Comparison of ENCODE assay signal across 9 cellular contexts in genomic region chr5:151063136-151063544, GRCh38. TPM values are rescaled to one million over a fixed set of nuclear protein-coding genes. Genes with fewer than 3 reads are reported as not detected.
DNase-seq lines count a peak whose midpoint lies in the region; ATAC-seq, FAIRE-seq and TF ChIP-seq lines count a peak whose summit lies in the region.
"Had no signal": no experiment of that assay in that cellular context is flagged by ENCODE, and none has a peak within 500 bp of the region (broad histone marks: within the 10 kb centered on the region; RNA-seq: fewer than 3 reads in every experiment).

No MANE protein-coding gene starts in this region.

- no peak overlapping the region for H2AFZ ChIP-seq in HCT116 (ENCODE audit: low read depth, low read length, poor library complexity, severe bottlenecking)

- 0 out of 2 replicates have a peak, but pooled peaks cover 3% of the 10 kb centered on the region for H3K79me2 ChIP-seq in HCT116 (ENCODE audit: insufficient read depth, low read length)

- POLR2A ChIA-PET in HCT116 (lab: Charles Lee): no interaction called here

- CTCF ChIA-PET in HCT116 (lab: Charles Lee): interaction anchor here (1.4 to 1.5 kb wide), 2 partner anchors 11 to 15 kb away, joined by 3 to 5 read pairs; no protein-coding TSS in a partner anchor

- no peaks in the 10 kb centered on the region for H3K27me3 ChIP-seq in HCT116 (ENCODE audit: insufficient read depth, low read length)
- no peaks in the 10 kb centered on the region for H3K27me3 ChIP-seq in small intestine (ENCODE audit: control insufficient read depth in 2 of 2, insufficient read depth in 2 of 2, low read length in 2 of 2)

- peak overlapping the region; percentile 31 for H3K9ac ChIP-seq in HCT116 (ENCODE audit: low read length)

- H3K36me3 ChIP-seq in HCT116 (ENCODE audit: control insufficient read depth in 1 of 2, insufficient read depth in 2 of 2, low read length in 2 of 2) (peaks cover 4 to 14% of the 10 kb centered on the region in 2 experiments; a peak in 2 of 4 replicates), small intestine (ENCODE audit: control insufficient read depth in 2 of 2, insufficient read depth in 2 of 2, low read length in 2 of 2) (peaks cover 9 to 28% of the 10 kb centered on the region in 2 donors)

- peak; percentile 72 for ATAC-seq in HCT116
- no peak for ATAC-seq in T-helper 17 cell
- no peak for ATAC-seq in HG03097 (IDR thresholded peaks at IDR 0.05; ENCODE audit: low FRiP score, unreplicated experiment)
- no peak for ATAC-seq in GM19452 (IDR thresholded peaks at IDR 0.05; ENCODE audit: unreplicated experiment)
- ATAC-seq in HG03196 (IDR thresholded peaks at IDR 0.05; ENCODE audit: unreplicated experiment): no peak

- no peak for TF ChIP-seq POLR2A in HCT116 (IDR thresholded peaks at IDR 0.05; ENCODE audit: borderline replicate concordance, extremely low read depth, insufficient read depth, insufficient read length)

- H3K4me3 ChIP-seq in HCT116 (replicated peaks in 1 of 2; ENCODE audit: low read depth in 1 of 2, low read length in 2 of 2) (peak overlapping the region in 1 of 2 experiments; percentile 32; a peak in 1 of 4 replicates), foreskin fibroblast (ENCODE audit: low read depth in 1 of 2, low read length in 2 of 2) (no peak overlapping the region), small intestine (ENCODE audit: low read depth in 1 of 2, low read length in 2 of 2) (no peak overlapping the region)

- WGBS in small intestine, 3 donors: 77 to 80% (median 78%) methylated on average over 5 of the region's 5 CpGs

- no peak overlapping the region for H3K27ac ChIP-seq in HCT116 (ENCODE audit: low read depth, low read length)
- H3K27ac ChIP-seq in small intestine (ENCODE audit: low read depth in 1 of 2, low read length in 1 of 2): peak overlapping the region; percentile 63 to 94

- BruUV-seq in HCT116 (replicated peaks; lab: Mats Ljungman, UMichigan): no TSS peak

- peaks cover 3% of the 10 kb centered on the region for H3K36me3 Mint-ChIP-seq in T-helper 17 cell (ENCODE audit: low read depth)

- DNase-seq in HCT116 (ENCODE audit: low read depth, low spot score): no peak
- DNase-seq in T-helper 17 cell: no peak
- peak; percentile 79 to 89 for DNase-seq in foreskin fibroblast
- no peak for DNase-seq in small intestine
- no peak for DNase-seq in NCI-H1694 (lab: John Stamatoyannopoulos, UW)

- RAD21 ChIA-PET in HCT116 (lab: Charles Lee; ENCODE audit: low non-redundant PET in 1 of 2, low total read pairs in 2 of 2, uncharacterized antibody in 2 of 2, unreplicated experiment in 2 of 2): no interaction called here

- H3K9me3 ChIP-seq in HCT116 (ENCODE audit: control insufficient read depth in 1 of 2, insufficient read depth in 1 of 2, low read depth in 1 of 2, low read length in 2 of 2) (no peaks in the 10 kb centered on the region), T-helper 17 cell (ENCODE audit: control insufficient read depth, low read length, poor library complexity, severe bottlenecking) (no peaks in the 10 kb centered on the region), small intestine (ENCODE audit: control insufficient read depth, low read depth) (no peaks in the 10 kb centered on the region)

- intact Hi-C loops in HCT116 (cut with micrococcal nuclease): no loop called here

- H4K20me1 ChIP-seq in HCT116 (ENCODE audit: insufficient read depth): no peaks in the 10 kb centered on the region

- H3K27ac Mint-ChIP-seq in T-helper 17 cell: no peak overlapping the region

- TF ChIP-seq RAD21 in HCT116 (IDR thresholded peaks at IDR 0.05; ENCODE audit: low read depth): no peak

- H3K4me2 ChIP-seq in HCT116 (ENCODE audit: low read length): peak overlapping the region; percentile 67

- H3K9me2 ChIP-seq in HCT116 (ENCODE audit: insufficient read depth): no peaks in the 10 kb centered on the region

- H3K4me3 Mint-ChIP-seq in T-helper 17 cell: peak overlapping the region; percentile 21

- no peak for TF ChIP-seq CTCF in HCT116 (IDR thresholded peaks at IDR 0.05 in 2 of 3, conservative IDR thresholded peaks at IDR 0.05 in 1 of 3; ENCODE audit: borderline replicate concordance in 1 of 3, insufficient read depth in 1 of 3, low read depth in 2 of 3, low read length in 2 of 3)
- TF ChIP-seq CTCF in foreskin fibroblast (IDR thresholded peaks at IDR 0.05; ENCODE audit: low read depth, low read length): no peak

- H3K4me1 ChIP-seq in HCT116 (ENCODE audit: control insufficient read depth in 1 of 2, insufficient read depth in 2 of 2, low read length in 2 of 2) (peaks cover 13 to 23% of the 10 kb centered on the region in 2 experiments), small intestine (ENCODE audit: control insufficient read depth in 2 of 2, insufficient read depth in 1 of 2, low read depth in 1 of 2, low read length in 1 of 2) (peaks cover 7 to 22% of the 10 kb centered on the region in 2 donors)

- H3K4me1 Mint-ChIP-seq in T-helper 17 cell: peaks cover 54% of the 10 kb centered on the region

- H3K27me3 Mint-ChIP-seq in T-helper 17 cell: no peaks in the 10 kb centered on the region

- no peak for FAIRE-seq in small intestine (lab: Jason Lieb, UNC)
- FAIRE-seq: H1 had no signal

TF ChIP-seq in HCT116, 20 proteins besides CTCF, POLR2A, EP300 and RAD21 (continues in another document):
- TF ChIP-seq ELF1 (IDR thresholded peaks at IDR 0.05; ENCODE audit: borderline replicate concordance, low read depth): no peak
- peak; percentile 68; the same call in 1 of the 2 replicates for TF ChIP-seq FOSL1 (IDR thresholded peaks at IDR 0.05; ENCODE audit: low read depth)
- no peak for TF ChIP-seq SRF (IDR thresholded peaks at IDR 0.05; ENCODE audit: low read depth)
- TF ChIP-seq JUND (IDR thresholded peaks at IDR 0.05): peak; percentile 54; the same call in 1 of the 2 replicates
- no peak; the same call in 1 of the 2 replicates for TF ChIP-seq SP1 (IDR thresholded peaks at IDR 0.05; ENCODE audit: low read depth)
- TF ChIP-seq MAX (IDR thresholded peaks at IDR 0.05): no peak
- no peak for TF ChIP-seq EZH2phosphoT487 (IDR thresholded peaks at IDR 0.05; ENCODE audit: borderline replicate concordance)
- TF ChIP-seq ZNF274 (IDR thresholded peaks at IDR 0.05; ENCODE audit: low read depth, low read length): no peak
- no peak for TF ChIP-seq ATF3 (IDR thresholded peaks at IDR 0.05)
- TF ChIP-seq, protein P1, sequence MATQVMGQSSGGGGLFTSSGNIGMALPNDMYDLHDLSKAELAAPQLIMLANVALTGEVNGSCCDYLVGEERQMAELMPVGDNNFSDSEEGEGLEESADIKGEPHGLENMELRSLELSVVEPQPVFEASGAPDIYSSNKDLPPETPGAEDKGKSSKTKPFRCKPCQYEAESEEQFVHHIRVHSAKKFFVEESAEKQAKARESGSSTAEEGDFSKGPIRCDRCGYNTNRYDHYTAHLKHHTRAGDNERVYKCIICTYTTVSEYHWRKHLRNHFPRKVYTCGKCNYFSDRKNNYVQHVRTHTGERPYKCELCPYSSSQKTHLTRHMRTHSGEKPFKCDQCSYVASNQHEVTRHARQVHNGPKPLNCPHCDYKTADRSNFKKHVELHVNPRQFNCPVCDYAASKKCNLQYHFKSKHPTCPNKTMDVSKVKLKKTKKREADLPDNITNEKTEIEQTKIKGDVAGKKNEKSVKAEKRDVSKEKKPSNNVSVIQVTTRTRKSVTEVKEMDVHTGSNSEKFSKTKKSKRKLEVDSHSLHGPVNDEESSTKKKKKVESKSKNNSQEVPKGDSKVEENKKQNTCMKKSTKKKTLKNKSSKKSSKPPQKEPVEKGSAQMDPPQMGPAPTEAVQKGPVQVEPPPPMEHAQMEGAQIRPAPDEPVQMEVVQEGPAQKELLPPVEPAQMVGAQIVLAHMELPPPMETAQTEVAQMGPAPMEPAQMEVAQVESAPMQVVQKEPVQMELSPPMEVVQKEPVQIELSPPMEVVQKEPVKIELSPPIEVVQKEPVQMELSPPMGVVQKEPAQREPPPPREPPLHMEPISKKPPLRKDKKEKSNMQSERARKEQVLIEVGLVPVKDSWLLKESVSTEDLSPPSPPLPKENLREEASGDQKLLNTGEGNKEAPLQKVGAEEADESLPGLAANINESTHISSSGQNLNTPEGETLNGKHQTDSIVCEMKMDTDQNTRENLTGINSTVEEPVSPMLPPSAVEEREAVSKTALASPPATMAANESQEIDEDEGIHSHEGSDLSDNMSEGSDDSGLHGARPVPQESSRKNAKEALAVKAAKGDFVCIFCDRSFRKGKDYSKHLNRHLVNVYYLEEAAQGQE (IDR thresholded peaks at IDR 0.05; ENCODE audit: low read depth): no peak
- no peak for TF ChIP-seq SIN3A (IDR thresholded peaks at IDR 0.05; ENCODE audit: low read depth)
- no peak for TF ChIP-seq CBX3 (IDR thresholded peaks at IDR 0.05; ENCODE audit: low read depth)
- TF ChIP-seq ZFX (IDR thresholded peaks at IDR 0.05): no peak
- TF ChIP-seq YY1 (IDR thresholded peaks at IDR 0.05; ENCODE audit: extremely low read depth, insufficient replicate concordance, low read depth, low read length): no peak
- 0 out of 2 replicates have a peak, but pooled peaks have one; percentile 26 for TF ChIP-seq POLR2AphosphoS5 (IDR thresholded peaks at IDR 0.05; ENCODE audit: low read depth, low read length)

RNA-seq across cellular contexts. Expression of gene TNIP1, which starts 17.7 kb away (rescaled TPM):
- total RNA-seq in HCT116 (2021; ENCODE audit: unreplicated experiment) (46.0 TPM), T-helper 17 cell (100 to 1,000 TPM; 227 to 245 TPM)
- 58.7 and 63.9 TPM in 2 replicates for polyA plus RNA-seq in HCT116 (2012)
- polyA plus RNA-seq in small intestine: 100 to 1,000 TPM in 2 of 3 donors, 10 to 100 TPM in 1; 97.5 to 190 (median 164) TPM

RNA-seq across cellular contexts. Expression of gene GPX3, which starts 42.7 kb away (rescaled TPM):
- 0.96 TPM for total RNA-seq in HCT116 (2021; ENCODE audit: unreplicated experiment)
- polyA plus RNA-seq in HCT116 (2012): 0.10 and 0.55 TPM in 2 replicates
- under 1 TPM in 1 of 2 donors, not detected in 1; 0.22 TPM for total RNA-seq in T-helper 17 cell
- polyA plus RNA-seq in small intestine: 1,000 to 10,000 TPM in 1 of 3 donors, 100 to 1,000 TPM in 1, 10 to 100 TPM in 1; 19.9 to 1,014 (median 191) TPM

Comparison
In these comparisons a context has a peak if more than half of its experiments do, and no peak if none do; other contexts are left out.
1. DNase-seq: peak in foreskin fibroblast (2 of 2); none in HCT116 (single experiment), T-helper 17 cell (0 of 3), small intestine (single experiment) and NCI-H1694 (single experiment).